In the genomic region with DNA sequence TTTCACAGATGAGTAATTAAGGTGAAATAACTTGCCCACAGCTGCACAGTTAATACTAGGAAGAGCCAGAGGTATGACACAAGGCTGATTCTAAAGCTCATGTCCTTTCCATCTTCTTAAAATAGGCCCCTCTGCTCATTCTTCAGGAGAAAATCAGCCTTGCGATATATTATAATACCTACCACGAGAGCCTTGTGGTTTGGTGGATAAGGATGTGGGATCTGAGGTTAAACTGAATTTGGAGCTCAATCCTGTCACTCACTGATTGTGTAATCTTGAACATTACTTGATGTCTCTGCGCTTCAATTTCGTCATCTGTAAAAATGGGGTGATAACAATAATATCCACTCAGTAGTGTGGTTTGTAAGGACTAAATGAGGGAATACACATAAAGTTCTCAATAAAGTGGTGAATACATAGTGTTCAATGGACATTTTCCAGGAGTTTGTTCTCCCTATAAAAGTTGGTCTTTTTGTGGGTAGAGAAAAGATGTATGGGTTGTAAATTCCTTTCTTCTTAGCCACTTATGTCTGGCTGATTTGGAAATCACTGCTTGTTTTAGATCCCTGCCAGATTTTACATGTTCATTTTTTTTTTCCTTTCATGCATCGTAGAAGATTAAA, we compare ENCODE assay signal across 11 cellular contexts. TPM values are rescaled to one million over a fixed set of nuclear protein-coding genes. Genes with fewer than 3 reads are reported as not detected.
DNase-seq lines count a peak whose midpoint lies in the region; ATAC-seq and TF ChIP-seq lines count a peak whose summit lies in the region.
"Had no signal": no experiment of that assay in that cellular context is flagged by ENCODE, and none has a peak within 500 bp of the region (broad histone marks: within the 10 kb centered on the region; RNA-seq: fewer than 3 reads in every experiment).

No MANE protein-coding gene starts in this region.

- H3K79me2 ChIP-seq in osteoblast (ENCODE audit: insufficient read depth, low read length), result no peaks in the 10 kb centered on the region

- H3K27ac ChIP-seq in brain microvascular endothelial cell (peak overlapping the region; percentile 69), osteoblast (ENCODE audit: low read depth, low read length) (peak overlapping the region; percentile 95)

- H3K4me1 ChIP-seq in osteoblast (ENCODE audit: insufficient read depth, low read length), result peaks cover 33% of the 10 kb centered on the region

- H4K20me1 ChIP-seq in osteoblast (ENCODE audit: insufficient read depth, low read length), result no peaks in the 10 kb centered on the region

- H3K4me3 ChIP-seq in brain microvascular endothelial cell (ENCODE audit: low read depth, low read length) (no peak overlapping the region), osteoblast (ENCODE audit: insufficient read depth, low read length) (no peak overlapping the region)

- peak; percentile 95 for DNase-seq in EL
- peak; percentile 82 to 97 for DNase-seq in NOMO-1 (lab: John Stamatoyannopoulos, UW; ENCODE audit: unreplicated experiment in 2 of 2)
- DNase-seq in brain microvascular endothelial cell, result peak; percentile 90
- no peak for DNase-seq in osteoblast (ENCODE audit: insufficient read length, low spot score, missing footprints)
- no peak for DNase-seq in DMS 273 treated with DMSO at 0.1 percent for 48 hours (lab: John Stamatoyannopoulos, UW)
- DNase-seq in effector CD8-positive, alpha-beta T cell (lab: John Stamatoyannopoulos, UW), result no peak
- DNase-seq: activated B cell treated with CpG ODN at 0.5 μM for 24 hours; left ventricle myocardium superior; stimulated activated CD4-positive, alpha-beta T cell treated with anti-CD3 and anti-CD28 coated beads, Interleukin-1b, Interleukin-23, amount 100 ng/mL, for 48 hours had no signal

- in situ Hi-C loops in brain microvascular endothelial cell (cut with HindIII; ENCODE audit: low pct_ligation_motif_present, low sequenced_read_pairs), result no loop called here

- no peaks in the 10 kb centered on the region for H3K27me3 ChIP-seq in brain microvascular endothelial cell (replicated peaks)
- H3K27me3 ChIP-seq in osteoblast (ENCODE audit: insufficient read depth, low read length), result no peaks in the 10 kb centered on the region

- ATAC-seq in GM19467 (IDR thresholded peaks at IDR 0.05; ENCODE audit: unreplicated experiment) (no peak), HG02678 (IDR thresholded peaks at IDR 0.05; ENCODE audit: unreplicated experiment) (no peak)
- ATAC-seq: left ventricle myocardium superior had no signal

- H3K9me3 ChIP-seq in osteoblast (ENCODE audit: low read depth, low read length), result peaks cover 3% of the 10 kb centered on the region

- no peak overlapping the region for H2AFZ ChIP-seq in osteoblast (ENCODE audit: low read length)

- H3K36me3 ChIP-seq in brain microvascular endothelial cell (replicated peaks) (no peaks in the 10 kb centered on the region), osteoblast (ENCODE audit: insufficient read depth, low read length) (no peaks in the 10 kb centered on the region)

- TF ChIP-seq CTCF in brain microvascular endothelial cell (IDR thresholded peaks at IDR 0.05; ENCODE audit: low read depth, low read length, missing control alignments) (no peak), osteoblast (IDR thresholded peaks at IDR 0.05; ENCODE audit: extremely low read depth, low read depth, low read length) (no peak)

- H3K4me2 ChIP-seq in osteoblast (ENCODE audit: insufficient read depth, low read length), result peak overlapping the region; percentile 35

RNA-seq across cellular contexts. Expression of a gene that starts 25.1 kb away (rescaled TPM):
- 89.3 and 99.9 TPM in 2 replicates for total RNA-seq in osteoblast

Comparison
In these comparisons a context has a peak if more than half of its experiments do, and no peak if none do; other contexts are left out.
1. DNase-seq: peak in EL (single experiment), NOMO-1 (2 of 2) and brain microvascular endothelial cell (single experiment); none in osteoblast (single experiment), DMS 273 treated with DMSO at 0.1 percent for 48 hours (single experiment) and effector CD8-positive, alpha-beta T cell (single experiment).